Comparison of ENCODE assay signal across 8 cellular contexts in the genomic region with DNA sequence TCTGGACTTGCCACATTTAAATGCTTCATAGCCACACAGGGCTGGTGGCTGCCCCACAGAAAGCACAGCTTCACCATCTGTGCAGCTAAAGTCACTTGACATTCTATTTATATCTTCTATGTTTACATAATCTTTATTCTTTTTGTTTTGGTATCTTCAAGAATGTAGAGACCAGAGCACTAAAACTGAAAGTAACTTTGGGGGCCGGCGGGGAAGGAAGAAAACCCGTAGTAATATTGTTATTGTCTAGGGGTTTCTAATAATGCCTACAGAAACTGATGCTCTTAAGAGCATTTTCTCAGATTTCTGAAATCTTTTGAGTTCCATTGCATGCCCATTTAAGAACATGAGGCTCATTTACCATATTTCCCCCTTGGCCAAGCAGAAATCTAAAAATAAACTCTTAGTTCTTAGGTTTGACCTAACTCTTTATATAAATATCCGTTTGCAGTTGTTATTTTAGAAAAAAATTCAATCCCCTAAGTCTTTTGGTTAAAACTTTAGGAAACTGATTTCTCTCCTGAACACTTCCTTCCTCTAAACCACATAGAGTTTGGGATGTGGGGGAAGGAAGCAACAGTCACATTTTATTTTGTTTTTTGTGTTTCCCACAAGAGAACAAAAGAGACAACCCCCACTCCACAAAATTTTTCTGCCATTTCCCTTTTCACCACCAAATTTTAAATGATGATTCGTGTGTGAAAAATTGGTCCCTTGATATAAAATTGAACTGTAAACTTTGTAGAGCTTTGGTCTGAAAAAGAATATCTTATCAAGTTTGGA.
DNase-seq lines count a peak whose midpoint lies in the region; ATAC-seq, FAIRE-seq and TF ChIP-seq lines count a peak whose summit lies in the region.

No MANE protein-coding gene starts in this region.

- BruUV-seq in HepG2 (replicated peaks; lab: Mats Ljungman, UMichigan): no TSS peak

- no peaks in the 10 kb centered on the region for H3K36me3 ChIP-seq in right lobe of liver
- no peaks in the 10 kb centered on the region for H3K36me3 ChIP-seq in HepG2 (replicated peaks in 1 of 2; ENCODE audit: control insufficient read depth in 1 of 2, insufficient read depth in 2 of 2, low read length in 2 of 2)
- H3K36me3 ChIP-seq in ascending aorta: no peaks in the 10 kb centered on the region

- DNase-seq in right lobe of liver: no peak
- no peak for DNase-seq in HepG2 (ENCODE audit: low spot score)
- no peak for DNase-seq in ascending aorta (ENCODE audit: low spot score in 2 of 2)
- no peak for DNase-seq in sciatic nerve (ENCODE audit: low spot score)
- DNase-seq in activated gamma-delta T cell treated with Interleukin-2 at 50 U/mL for 16 hours: no peak
- no peak for DNase-seq in NCI-H2029 (lab: John Stamatoyannopoulos, UW)
- no peak for DNase-seq in NK-92 (lab: John Stamatoyannopoulos, UW; ENCODE audit: unreplicated experiment)

- in situ Hi-C loops in HepG2 (cut with HindIII; ENCODE audit: extremely low pct_ligation_motif_present, low pct_unique_long_range_greater_than_20kb): no loop called here

- no peak overlapping the region for H2AFZ ChIP-seq in HepG2 (ENCODE audit: low read length)

- TF ChIP-seq POLR2A in right lobe of liver (IDR thresholded peaks at IDR 0.05) (no peak), HepG2 (IDR thresholded peaks at IDR 0.05; ENCODE audit: insufficient read depth in 1 of 2, low read depth in 2 of 2, low read length in 2 of 2) (no peak)

- ATAC-seq in right lobe of liver: peak in 3 of 4 donors; percentile 45 to 58 (median 47)
- ATAC-seq in HepG2: no peak
- peak; percentile 100 for ATAC-seq in HG03108 (IDR thresholded peaks at IDR 0.05; ENCODE audit: unreplicated experiment)
- peak; percentile 55 for ATAC-seq in sciatic nerve

- no peak overlapping the region for H3K9ac ChIP-seq in HepG2 (ENCODE audit: insufficient read depth, low read depth, low read length)

- no peaks in the 10 kb centered on the region for H3K9me3 ChIP-seq in right lobe of liver
- H3K9me3 ChIP-seq in HepG2 (ENCODE audit: low read length): no peaks in the 10 kb centered on the region
- no peaks in the 10 kb centered on the region for H3K9me3 ChIP-seq in ascending aorta

- H3K79me2 ChIP-seq in HepG2 (ENCODE audit: insufficient read depth, low read length): no peaks in the 10 kb centered on the region

- peak overlapping the region; percentile 5 to 30 (median 14) for H3K27ac ChIP-seq in right lobe of liver
- no peak overlapping the region for H3K27ac ChIP-seq in HepG2 (ENCODE audit: extremely low read length, insufficient read depth, low read length)
- peak overlapping the region; percentile 69 to 80 for H3K27ac ChIP-seq in ascending aorta

- TF ChIP-seq EP300 in HepG2 (IDR thresholded peaks at IDR 0.05; ENCODE audit: low read depth in 2 of 2, low read length in 2 of 2) (no peak), HepG2 (CRISPR knock-in tag; IDR thresholded peaks at IDR 0.05; ENCODE audit: borderline replicate concordance) (no peak)

- H3K4me3 ChIP-seq in right lobe of liver (no peak overlapping the region), HepG2 (replicated peaks in 1 of 3; ENCODE audit: insufficient read depth in 1 of 3, low read depth in 2 of 3, low read length in 3 of 3) (no peak overlapping the region), ascending aorta (peak overlapping the region; percentile 41 to 53)

- no peak for FAIRE-seq in HepG2 (lab: Jason Lieb, UNC)

- POLR2A ChIA-PET in HepG2 (lab: Yijun Ruan, JAX): no interaction called here

- WGBS in right lobe of liver (ENCODE audit: insufficient coverage, low coverage, low lambda C conversion rate, missing lambda C conversion rate): 35% methylated on average over 5 of the region's 5 CpGs
- 2% methylated on average over 5 of the region's 5 CpGs for WGBS in HepG2 (ENCODE audit: low lambda C conversion rate)

- H3K27me3 ChIP-seq in right lobe of liver: no peaks in the 10 kb centered on the region
- no peaks in the 10 kb centered on the region for H3K27me3 ChIP-seq in HepG2 (ENCODE audit: control insufficient read depth in 1 of 2, insufficient read depth in 2 of 2, low read length in 2 of 2)
- no peaks in the 10 kb centered on the region for H3K27me3 ChIP-seq in ascending aorta

- H3K4me1 ChIP-seq in right lobe of liver (peaks cover 0 to 10% (median 0%) of the 10 kb centered on the region in 4 donors), HepG2 (ENCODE audit: insufficient read depth, low read length) (no peaks in the 10 kb centered on the region), ascending aorta (peaks cover 0 to 8% of the 10 kb centered on the region in 2 donors)

- intact Hi-C loops in right lobe of liver (cut with DNase I) (no loop called here), HepG2 (cut with micrococcal nuclease; ENCODE audit: unreplicated experiment) (no loop called here), ascending aorta (cut with DNase I) (loop anchor here (2.0 kb wide), 1 partner anchor 27 kb away; no protein-coding TSS in a partner anchor), sciatic nerve (cut with DNase I) (no loop called here)

- CTCF ChIA-PET in HepG2 (lab: Yijun Ruan, JAX; ENCODE audit: low intra/inter-chr PET ratio, low total read pairs): no interaction called here

- TF ChIP-seq CTCF in right lobe of liver (IDR thresholded peaks at IDR 0.05) (no peak), HepG2 (CRISPR knock-in tag; IDR thresholded peaks at IDR 0.05) (no peak), ascending aorta (IDR thresholded peaks at IDR 0.05) (no peak)

- TF ChIP-seq RAD21 in HepG2 (CRISPR knock-in tag; IDR thresholded peaks at IDR 0.05): no peak

- no peaks in the 10 kb centered on the region for H4K20me1 ChIP-seq in HepG2 (ENCODE audit: insufficient read depth, low read length)

- H3K4me2 ChIP-seq in HepG2 (ENCODE audit: low read depth, low read length): no peak overlapping the region

TF ChIP-seq in HepG2, 621 proteins besides CTCF, POLR2A, EP300 and RAD21 (continues in another document):
- TF ChIP-seq ZNF382 (CRISPR knock-in tag; IDR thresholded peaks at IDR 0.05; ENCODE audit: borderline replicate concordance) (no peak), ZNF224 (CRISPR knock-in tag; IDR thresholded peaks at IDR 0.05) (no peak), NRL (CRISPR knock-in tag; IDR thresholded peaks at IDR 0.05; ENCODE audit: borderline replicate concordance) (no peak), U2AF1 (optimal IDR thresholded peaks at IDR 0.05; ENCODE audit: low read depth, low read length) (no peak), ZNF263 (CRISPR knock-in tag; IDR thresholded peaks at IDR 0.05) (no peak), HIVEP1 (CRISPR knock-in tag; IDR thresholded peaks at IDR 0.05) (no peak), ZNF441 (CRISPR knock-in tag; IDR thresholded peaks at IDR 0.05; ENCODE audit: borderline replicate concordance) (no peak), HCFC1 (IDR thresholded peaks at IDR 0.05; ENCODE audit: low read depth, low read length) (no peak), ZNF552 (CRISPR knock-in tag; IDR thresholded peaks at IDR 0.05; ENCODE audit: borderline replicate concordance) (no peak)
- TF ChIP-seq, protein P1, sequence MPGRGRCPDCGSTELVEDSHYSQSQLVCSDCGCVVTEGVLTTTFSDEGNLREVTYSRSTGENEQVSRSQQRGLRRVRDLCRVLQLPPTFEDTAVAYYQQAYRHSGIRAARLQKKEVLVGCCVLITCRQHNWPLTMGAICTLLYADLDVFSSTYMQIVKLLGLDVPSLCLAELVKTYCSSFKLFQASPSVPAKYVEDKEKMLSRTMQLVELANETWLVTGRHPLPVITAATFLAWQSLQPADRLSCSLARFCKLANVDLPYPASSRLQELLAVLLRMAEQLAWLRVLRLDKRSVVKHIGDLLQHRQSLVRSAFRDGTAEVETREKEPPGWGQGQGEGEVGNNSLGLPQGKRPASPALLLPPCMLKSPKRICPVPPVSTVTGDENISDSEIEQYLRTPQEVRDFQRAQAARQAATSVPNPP (CRISPR knock-in tag; IDR thresholded peaks at IDR 0.05): no peak
- TF ChIP-seq, protein P2, sequence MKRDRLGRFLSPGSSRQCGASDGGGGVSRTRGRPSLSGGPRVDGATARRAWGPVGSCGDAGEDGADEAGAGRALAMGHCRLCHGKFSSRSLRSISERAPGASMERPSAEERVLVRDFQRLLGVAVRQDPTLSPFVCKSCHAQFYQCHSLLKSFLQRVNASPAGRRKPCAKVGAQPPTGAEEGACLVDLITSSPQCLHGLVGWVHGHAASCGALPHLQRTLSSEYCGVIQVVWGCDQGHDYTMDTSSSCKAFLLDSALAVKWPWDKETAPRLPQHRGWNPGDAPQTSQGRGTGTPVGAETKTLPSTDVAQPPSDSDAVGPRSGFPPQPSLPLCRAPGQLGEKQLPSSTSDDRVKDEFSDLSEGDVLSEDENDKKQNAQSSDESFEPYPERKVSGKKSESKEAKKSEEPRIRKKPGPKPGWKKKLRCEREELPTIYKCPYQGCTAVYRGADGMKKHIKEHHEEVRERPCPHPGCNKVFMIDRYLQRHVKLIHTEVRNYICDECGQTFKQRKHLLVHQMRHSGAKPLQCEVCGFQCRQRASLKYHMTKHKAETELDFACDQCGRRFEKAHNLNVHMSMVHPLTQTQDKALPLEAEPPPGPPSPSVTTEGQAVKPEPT (CRISPR knock-in tag; IDR thresholded peaks at IDR 0.05; ENCODE audit: low read depth): no peak

Comparison
In these comparisons a context has a peak if more than half of its experiments do, and no peak if none do; other contexts are left out.
1. H3K4me3 ChIP-seq: peak in ascending aorta (2 of 2); none in right lobe of liver (0 of 3) and HepG2 (0 of 3).